ENCODE assay signal across 30 cellular contexts in the genomic region with DNA sequence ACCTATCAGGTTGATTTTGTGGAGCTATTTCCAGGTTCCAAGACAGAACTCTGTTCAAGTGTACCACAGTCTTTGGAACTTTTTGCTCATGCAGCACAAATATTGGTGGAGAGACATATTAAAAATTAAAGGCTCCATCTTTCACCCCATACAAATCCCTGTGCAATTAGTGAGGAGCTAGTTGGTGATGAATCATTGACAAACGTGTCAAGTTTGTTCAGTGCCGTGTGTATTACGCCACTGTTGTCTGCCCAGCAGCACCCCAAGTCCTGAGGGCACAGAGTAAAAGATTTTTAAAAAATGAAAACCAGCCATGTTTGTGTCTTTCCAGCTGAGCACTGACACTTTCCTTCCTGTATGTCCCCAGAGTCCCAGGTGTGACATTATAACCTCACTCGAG. TPM values are rescaled to one million over a fixed set of nuclear protein-coding genes. Genes with fewer than 3 reads are reported as not detected.
"Had no signal": no experiment of that assay in that cellular context is flagged by ENCODE, and none has a peak within 500 bp of the region (broad histone marks: within the 10 kb centered on the region; RNA-seq: fewer than 3 reads in every experiment).

No MANE protein-coding gene starts in this region.

- H3K36me3 ChIP-seq: breast epithelium, WERI-Rb-1 had no signal

- H3K4me1 Mint-ChIP-seq: activated T-helper 17 cell treated with anti-CD3 and anti-CD28 coated beads, Interleukin-2, amount 50 U/mL, for 72 hours had no signal

- H3K27ac Mint-ChIP-seq: activated CD4-positive, alpha-beta T cell treated with anti-CD3 and anti-CD28 coated beads, Interleukin-2, amount 10 ng/mL, durations not matched to agents 24 days and 14 days; activated CD8-positive, alpha-beta T cell treated with anti-CD3 and anti-CD28 coated beads for 36 hours; activated naive CD8-positive, alpha-beta T cell treated with anti-CD3 and anti-CD28 coated beads for 36 hours; activated T-cell treated with anti-CD3 and anti-CD28 coated beads, Interleukin-2, amount 50 U/mL, for 72 hours; activated T-helper 17 cell treated with anti-CD3 and anti-CD28 coated beads, Interleukin-2, amount 50 U/mL, for 72 hours had no signal

- H3K27me3 ChIP-seq: ascending aorta, breast epithelium had no signal

- H3K36me3 Mint-ChIP-seq: activated naive CD8-positive, alpha-beta T cell treated with anti-CD3 and anti-CD28 coated beads for 36 hours had no signal

- H3K9me3 Mint-ChIP-seq: activated CD4-positive, alpha-beta T cell treated with anti-CD3 and anti-CD28 coated beads, Interleukin-2, amount 10 ng/mL, durations not matched to agents 24 days and 14 days; activated CD8-positive, alpha-beta T cell treated with anti-CD3 and anti-CD28 coated beads for 36 hours; activated naive CD8-positive, alpha-beta T cell treated with anti-CD3 and anti-CD28 coated beads for 36 hours; activated T-cell treated with anti-CD3 and anti-CD28 coated beads, Interleukin-2, amount 50 U/mL, for 72 hours; activated T-helper 17 cell treated with anti-CD3 and anti-CD28 coated beads, Interleukin-2, amount 50 U/mL, for 72 hours had no signal

- H3K27ac ChIP-seq: breast epithelium, WERI-Rb-1 had no signal

- H3K4me3 ChIP-seq: ascending aorta, breast epithelium had no signal

- ATAC-seq: activated CD8-positive, alpha-beta T cell treated with anti-CD3 and anti-CD28 coated beads for 36 hours; activated T-cell treated with anti-CD3 and anti-CD28 coated beads, Interleukin-2, amount 50 U/mL, for 72 hours; activated T-helper 17 cell treated with anti-CD3 and anti-CD28 coated beads, Interleukin-2, amount 50 U/mL, for 72 hours had no signal

- DNase-seq: activated CD4-positive, alpha-beta T cell treated with anti-CD3 and anti-CD28 coated beads, Interleukin-2, amount 10 ng/mL, durations not matched to agents 24 days and 14 days; activated CD4-positive, alpha-beta T cell treated with anti-CD3 and anti-CD28 coated beads, Interleukin-2, amount 50 U/mL, for 4 hours; activated CD8-positive, alpha-beta T cell treated with anti-CD3 and anti-CD28 coated beads for 36 hours; activated effector memory CD4-positive, alpha-beta T cell treated with anti-CD3 and anti-CD28 coated beads, Interleukin-2, amount 50 U/mL, for 16 hours; activated naive CD4-positive, alpha-beta T cell; activated naive CD4-positive, alpha-beta T cell treated with anti-CD3 and anti-CD28 coated beads, Interleukin-2, amount 50 U/mL, for 16 hours; activated naive CD8-positive, alpha-beta T cell treated with anti-CD3 and anti-CD28 coated beads for 36 hours; activated T-cell treated with anti-CD3 and anti-CD28 coated beads, Interleukin-2, amount 50 U/mL, for 1 hour; activated T-cell treated with anti-CD3 and anti-CD28 coated beads, Interleukin-2, amount 50 U/mL, for 72 hours; amniotic stem cell; caudate nucleus; Kasumi-1; KG1; MM.1S; MV-4-11; NCI-H1092; NCI-H1436 treated with DMSO at 0.1 percent for 48 hours; NCI-H1694 treated with DMSO at 0.1 percent for 48 hours; NCI-H2029; NCI-H345; NCI-H524 treated with DMSO at 0.1 percent for 48 hours; NK-92 treated with Interleukin-12 subunit alpha and Interleukin-12 subunit beta, amount 100 ng/mL, for 24 hours; SW 1271; T-helper 1 cell; T1000; WERI-Rb-1 had no signal

- H3K4me3 Mint-ChIP-seq: activated CD4-positive, alpha-beta T cell treated with anti-CD3 and anti-CD28 coated beads, Interleukin-2, amount 10 ng/mL, durations not matched to agents 24 days and 14 days; activated CD8-positive, alpha-beta T cell treated with anti-CD3 and anti-CD28 coated beads for 36 hours; activated naive CD8-positive, alpha-beta T cell treated with anti-CD3 and anti-CD28 coated beads for 36 hours; activated T-cell treated with anti-CD3 and anti-CD28 coated beads, Interleukin-2, amount 50 U/mL, for 72 hours; activated T-helper 17 cell treated with anti-CD3 and anti-CD28 coated beads, Interleukin-2, amount 50 U/mL, for 72 hours had no signal

- H3K9me3 ChIP-seq: ascending aorta, breast epithelium had no signal

RNA-seq across cellular contexts. Expression of a gene that starts 9.3 kb away (rescaled TPM):
- total RNA-seq: activated CD8-positive, alpha-beta memory T cell treated with anti-CD3 and anti-CD28 coated beads for 36 hours; activated CD8-positive, alpha-beta T cell treated with anti-CD3 and anti-CD28 coated beads for 36 hours; activated naive CD8-positive, alpha-beta T cell treated with anti-CD3 and anti-CD28 coated beads for 36 hours; activated T-cell treated with anti-CD3 and anti-CD28 coated beads, Interleukin-2, amount 50 U/mL, for 72 hours; activated T-helper 17 cell treated with anti-CD3 and anti-CD28 coated beads, Interleukin-2, amount 50 U/mL, for 72 hours had no signal
